ENCODE assay signal across 16 cellular contexts in genomic region chr3:106007512-106007911, GRCh38.
"Had no signal": no experiment of that assay in that cellular context is flagged by ENCODE, and none has a peak within 500 bp of the region (broad histone marks: within the 10 kb centered on the region; RNA-seq: fewer than 3 reads in every experiment).

No MANE protein-coding gene starts in this region.

- H3K4me1 ChIP-seq: neural progenitor cell, tibial nerve, uterus had no signal

- H3K27me3 Mint-ChIP-seq: activated CD8-positive, alpha-beta memory T cell treated with anti-CD3 and anti-CD28 coated beads, Interleukin-2, amount 10 ng/mL, durations not matched to agents 7 days and 5 days; dendritic cell treated with granulocyte-macrophage colony-stimulating factor and Interleukin-4, amounts not matched to agents 40 ng/mL and 50 ng/mL, for 4 days; naive B cell; progenitor cell of endocrine pancreas; stimulated activated naive B cell treated with anti-CD40 and anti-IgM and Interleukin-4, amounts not matched to agents 10 μg/mL and 1 μg/mL and 100 μg/mL, for 72 hours had no signal

- H3K27ac Mint-ChIP-seq: activated CD8-positive, alpha-beta memory T cell treated with anti-CD3 and anti-CD28 coated beads, Interleukin-2, amount 10 ng/mL, durations not matched to agents 7 days and 5 days; dendritic cell treated with granulocyte-macrophage colony-stimulating factor and Interleukin-4, amounts not matched to agents 40 ng/mL and 50 ng/mL, for 4 days; naive B cell; neural progenitor cell; progenitor cell of endocrine pancreas; stimulated activated naive B cell treated with anti-CD40 and anti-IgM and Interleukin-4, amounts not matched to agents 10 μg/mL and 1 μg/mL and 100 μg/mL, for 72 hours had no signal

- DNase-seq: activated CD8-positive, alpha-beta memory T cell treated with anti-CD3 and anti-CD28 coated beads, Interleukin-2, amount 10 ng/mL, durations not matched to agents 7 days and 5 days; activated naive CD4-positive, alpha-beta T cell treated with anti-CD3 and anti-CD28 coated beads, Interleukin-2, amount 50 U/mL, for 16 hours; adrenal gland; effector CD8-positive, alpha-beta T cell; esophagus squamous epithelium; left ventricle myocardium superior; mucosa of descending colon; naive B cell; stimulated activated naive B cell treated with anti-CD40 and anti-IgM and Interleukin-4, amounts not matched to agents 10 μg/mL and 1 μg/mL and 100 μg/mL, for 72 hours; substantia nigra; SW 1271; uterus had no signal

- H3K27me3 ChIP-seq: adrenal gland, esophagus squamous epithelium, neural progenitor cell, tibial nerve, uterus had no signal

- H3K4me3 ChIP-seq: adrenal gland, esophagus squamous epithelium, mucosa of descending colon, neural progenitor cell, tibial nerve, uterus had no signal

- H3K9me3 ChIP-seq: adrenal gland, esophagus squamous epithelium, mucosa of descending colon, tibial nerve, uterus had no signal

- H3K9me3 Mint-ChIP-seq: dendritic cell treated with granulocyte-macrophage colony-stimulating factor and Interleukin-4, amounts not matched to agents 40 ng/mL and 50 ng/mL, for 4 days; naive B cell had no signal

- H3K27ac ChIP-seq: adrenal gland, neural progenitor cell, tibial nerve, uterus had no signal

- H3K4me3 Mint-ChIP-seq: activated CD8-positive, alpha-beta memory T cell treated with anti-CD3 and anti-CD28 coated beads, Interleukin-2, amount 10 ng/mL, durations not matched to agents 7 days and 5 days; dendritic cell treated with granulocyte-macrophage colony-stimulating factor and Interleukin-4, amounts not matched to agents 40 ng/mL and 50 ng/mL, for 4 days; naive B cell; neural progenitor cell; stimulated activated naive B cell treated with anti-CD40 and anti-IgM and Interleukin-4, amounts not matched to agents 10 μg/mL and 1 μg/mL and 100 μg/mL, for 72 hours had no signal

- H3K4me1 Mint-ChIP-seq: naive B cell; stimulated activated naive B cell treated with anti-CD40 and anti-IgM and Interleukin-4, amounts not matched to agents 10 μg/mL and 1 μg/mL and 100 μg/mL, for 72 hours had no signal

- H3K36me3 ChIP-seq: adrenal gland, esophagus squamous epithelium, neural progenitor cell, tibial nerve, uterus had no signal

- ATAC-seq: activated CD8-positive, alpha-beta memory T cell treated with anti-CD3 and anti-CD28 coated beads, Interleukin-2, amount 10 ng/mL, durations not matched to agents 7 days and 5 days; left ventricle myocardium superior; mucosa of descending colon; stimulated activated naive B cell treated with anti-CD40 and anti-IgM and Interleukin-4, amounts not matched to agents 10 μg/mL and 1 μg/mL and 100 μg/mL, for 72 hours had no signal
